In the genomic region with DNA sequence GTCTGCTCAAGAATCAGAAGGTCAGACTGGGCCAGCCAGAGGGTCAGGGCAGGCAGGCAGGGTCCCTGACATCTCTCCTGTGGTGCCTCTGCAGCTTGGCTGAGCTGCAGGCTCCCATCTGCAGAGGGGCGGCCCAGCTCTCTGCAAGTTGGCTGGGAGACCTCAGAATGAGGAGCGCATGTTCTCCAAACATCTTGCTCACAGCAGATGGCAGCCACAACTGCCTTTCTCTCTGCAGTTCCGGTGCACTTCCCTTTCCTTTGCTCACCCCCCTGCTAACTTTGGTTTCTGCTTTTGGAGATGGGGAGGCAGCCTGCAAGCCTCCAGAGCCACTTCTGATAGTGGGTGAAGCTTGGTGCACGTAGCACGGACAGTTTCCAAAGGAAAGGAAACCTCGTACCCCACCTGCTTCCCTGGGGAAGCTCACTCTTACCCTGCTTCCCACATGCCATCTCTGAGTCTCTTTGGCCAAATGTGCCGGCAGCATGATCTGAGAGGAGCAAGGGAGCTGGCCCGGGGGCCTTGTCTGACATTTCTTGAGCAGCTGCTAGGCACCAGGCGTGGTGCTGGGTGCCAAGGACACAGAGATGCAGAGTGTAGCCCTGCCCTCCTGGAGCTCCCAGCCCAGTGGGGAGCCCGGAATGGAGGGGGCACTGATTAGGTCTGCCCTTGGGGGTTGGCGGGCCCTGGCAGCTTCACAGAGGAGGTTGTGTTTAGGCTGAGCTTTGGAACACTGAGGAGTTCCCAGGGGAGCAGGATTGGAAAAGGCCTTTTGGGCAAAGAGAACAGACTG, we compare ENCODE assay signal across 10 cellular contexts. TPM values are rescaled to one million over a fixed set of nuclear protein-coding genes. Genes with fewer than 3 reads are reported as not detected.
DNase-seq lines count a peak whose midpoint lies in the region; ATAC-seq and TF ChIP-seq lines count a peak whose summit lies in the region.
"Had no signal": no experiment of that assay in that cellular context is flagged by ENCODE, and none has a peak within 500 bp of the region (broad histone marks: within the 10 kb centered on the region; RNA-seq: fewer than 3 reads in every experiment).

No MANE protein-coding gene starts in this region.

- H4K20me1 ChIP-seq in Loucy (ENCODE audit: insufficient read depth, low read length, poor library complexity, severe bottlenecking), result no peaks in the 10 kb centered on the region

- DNase-seq in CD4-positive, CD25-positive, alpha-beta regulatory T cell, result peak in 1 of 3 donors; percentile 41
- DNase-seq in WTC11 (ENCODE audit: low spot score) (no peak), NCI-H1092 (lab: John Stamatoyannopoulos, UW) (no peak), SHP77 (lab: John Stamatoyannopoulos, UW) (no peak)
- DNase-seq: stimulated activated CD4-positive, alpha-beta T cell treated with anti-CD3 and anti-CD28 coated beads, Interleukin-2, amount 100 ng/mL, for 24 hours had no signal

- ATAC-seq in CD4-positive, CD25-positive, alpha-beta regulatory T cell (ENCODE audit: low read depth in 2 of 2), result no peak
- no peak for ATAC-seq in WTC11
- no peak for ATAC-seq in GM19467 (IDR thresholded peaks at IDR 0.05; ENCODE audit: unreplicated experiment)
- ATAC-seq in HG03521 (IDR thresholded peaks at IDR 0.05; ENCODE audit: unreplicated experiment), result no peak
- ATAC-seq: mucosa of descending colon had no signal

- H3K9me2 ChIP-seq in Loucy (replicated peaks; ENCODE audit: low read depth, low read length), result no peaks in the 10 kb centered on the region

- peak overlapping the region; percentile 67 for H3K9ac ChIP-seq in Loucy (ENCODE audit: low read depth, low read length, poor library complexity, severe bottlenecking)

- TF ChIP-seq CTCF in Loucy (conservative IDR thresholded peaks at IDR 0.05; ENCODE audit: low read length) (no peak), WTC11 (IDR thresholded peaks at IDR 0.05) (no peak)

- peaks cover 0 to 24% (median 8%) of the 10 kb centered on the region in 4 donors for H3K4me1 Mint-ChIP-seq in CD4-positive, CD25-positive, alpha-beta regulatory T cell
- peaks cover 45% of the 10 kb centered on the region for H3K4me1 Mint-ChIP-seq in WTC11

- no peaks in the 10 kb centered on the region for H3K9me3 ChIP-seq in CD4-positive, CD25-positive, alpha-beta regulatory T cell (ENCODE audit: control insufficient read depth in 2 of 2, low read length in 2 of 2)
- H3K9me3 ChIP-seq in Loucy (ENCODE audit: insufficient read depth, low read depth, low read length), result no peaks in the 10 kb centered on the region
- no peaks in the 10 kb centered on the region for H3K9me3 ChIP-seq in muscle layer of duodenum (ENCODE audit: control insufficient read depth in 1 of 2, low read length in 2 of 2)
- H3K9me3 ChIP-seq: mucosa of descending colon had no signal

- H3F3A ChIP-seq in Loucy (ENCODE audit: low read depth), result no peaks in the 10 kb centered on the region

- no peaks in the 10 kb centered on the region for H3K79me2 ChIP-seq in Loucy (ENCODE audit: insufficient read depth, low read length)

- H3K27me3 Mint-ChIP-seq in CD4-positive, CD25-positive, alpha-beta regulatory T cell, result peaks cover 4% of the 10 kb centered on the region
- H3K27me3 Mint-ChIP-seq in WTC11 (ENCODE audit: low read depth), result no peaks in the 10 kb centered on the region; the same call in 1 of the 2 replicates

- no peaks in the 10 kb centered on the region for H3K9me3 Mint-ChIP-seq in CD4-positive, CD25-positive, alpha-beta regulatory T cell
- H3K9me3 Mint-ChIP-seq in WTC11, result no peaks in the 10 kb centered on the region

- peaks cover 16% of the 10 kb centered on the region for H3K4me1 ChIP-seq in CD4-positive, CD25-positive, alpha-beta regulatory T cell (ENCODE audit: control insufficient read depth, insufficient read depth, low read length, poor library complexity, severe bottlenecking)
- H3K4me1 ChIP-seq in Loucy (ENCODE audit: insufficient read depth, low read length, poor library complexity, severe bottlenecking) (peaks cover 26% of the 10 kb centered on the region), muscle layer of duodenum (ENCODE audit: control insufficient read depth in 1 of 2, insufficient read depth in 2 of 2, low read length in 2 of 2) (peaks cover 36 to 65% of the 10 kb centered on the region in 2 donors)

- H3K4me3 ChIP-seq in CD4-positive, CD25-positive, alpha-beta regulatory T cell (ENCODE audit: low read depth, low read length), result no peak overlapping the region
- no peak overlapping the region for H3K4me3 ChIP-seq in Loucy (ENCODE audit: low read length, poor library complexity, severe bottlenecking)
- H3K4me3 ChIP-seq in muscle layer of duodenum (ENCODE audit: low read depth in 1 of 2, low read length in 2 of 2), result no peak overlapping the region
- H3K4me3 ChIP-seq: mucosa of descending colon had no signal

- no peak overlapping the region for H2AFZ ChIP-seq in Loucy (ENCODE audit: low read length)

- no peak overlapping the region for H3K27ac ChIP-seq in CD4-positive, CD25-positive, alpha-beta regulatory T cell (ENCODE audit: insufficient read depth, low read length, poor library complexity, severe bottlenecking)
- H3K27ac ChIP-seq in muscle layer of duodenum (ENCODE audit: low read length), result peak overlapping the region; percentile 21

- H3K27ac Mint-ChIP-seq in CD4-positive, CD25-positive, alpha-beta regulatory T cell, result peak overlapping the region in 2 of 3 donors; percentile 52 to 67
- H3K27ac Mint-ChIP-seq in WTC11, result 0 out of 2 replicates have a peak overlapping the region, but pooled peaks have one; percentile 23

- CTCF ChIA-PET in WTC11 (lab: Charles Lee), result interaction anchor here (1.0 to 2.2 kb wide), 11 partner anchors 8 to 99 kb away, joined by 3 to 13 read pairs (median 3); no protein-coding TSS in a partner anchor

- H3K27me3 ChIP-seq in CD4-positive, CD25-positive, alpha-beta regulatory T cell (ENCODE audit: control insufficient read depth, insufficient read depth, low read length), result no peaks in the 10 kb centered on the region
- H3K27me3 ChIP-seq in Loucy (ENCODE audit: insufficient read depth, low read length, poor library complexity, severe bottlenecking) (no peaks in the 10 kb centered on the region), muscle layer of duodenum (ENCODE audit: low read depth, low read length) (no peaks in the 10 kb centered on the region)

- no peaks in the 10 kb centered on the region for H3K36me3 ChIP-seq in CD4-positive, CD25-positive, alpha-beta regulatory T cell (ENCODE audit: control insufficient read depth, insufficient read depth, low read length)
- H3K36me3 ChIP-seq in Loucy (ENCODE audit: insufficient read depth, low read length), result no peaks in the 10 kb centered on the region
- H3K36me3 ChIP-seq in muscle layer of duodenum (ENCODE audit: control insufficient read depth in 1 of 2, insufficient read depth in 2 of 2, low read length in 2 of 2), result no peaks in the 10 kb centered on the region

- POLR2A ChIA-PET in WTC11 (lab: Charles Lee), result no interaction called here

- H3K4me3 Mint-ChIP-seq in CD4-positive, CD25-positive, alpha-beta regulatory T cell, result no peak overlapping the region
- H3K4me3 Mint-ChIP-seq in WTC11, result no peak overlapping the region

- H3K36me3 Mint-ChIP-seq in CD4-positive, CD25-positive, alpha-beta regulatory T cell, result no peaks in the 10 kb centered on the region
- no peaks in the 10 kb centered on the region for H3K36me3 Mint-ChIP-seq in WTC11

- H3K4me2 ChIP-seq in Loucy (ENCODE audit: low read depth, low read length, poor library complexity, severe bottlenecking), result peak overlapping the region; percentile 32

TF ChIP-seq in WTC11, 78 proteins besides CTCF, POLR2A, EP300 and RAD21 (continues in another document):
- TF ChIP-seq SP1 (CRISPR knock-in tag; conservative IDR thresholded peaks at IDR 0.05) (no peak), CBFB (CRISPR knock-in tag; IDR thresholded peaks at IDR 0.05; ENCODE audit: low read depth) (no peak), GRHL2 (CRISPR knock-in tag; IDR thresholded peaks at IDR 0.05; ENCODE audit: insufficient replicate concordance, severe bottlenecking) (no peak), FOXK1 (CRISPR knock-in tag; IDR thresholded peaks at IDR 0.05) (no peak), TEAD4 (CRISPR knock-in tag; IDR thresholded peaks at IDR 0.05) (no peak), NR1H2 (CRISPR knock-in tag; IDR thresholded peaks at IDR 0.05) (no peak), JAZF1 (CRISPR knock-in tag; IDR thresholded peaks at IDR 0.05) (no peak), ZNF138 (CRISPR knock-in tag; conservative IDR thresholded peaks at IDR 0.05) (no peak)
- TF ChIP-seq, protein P1, sequence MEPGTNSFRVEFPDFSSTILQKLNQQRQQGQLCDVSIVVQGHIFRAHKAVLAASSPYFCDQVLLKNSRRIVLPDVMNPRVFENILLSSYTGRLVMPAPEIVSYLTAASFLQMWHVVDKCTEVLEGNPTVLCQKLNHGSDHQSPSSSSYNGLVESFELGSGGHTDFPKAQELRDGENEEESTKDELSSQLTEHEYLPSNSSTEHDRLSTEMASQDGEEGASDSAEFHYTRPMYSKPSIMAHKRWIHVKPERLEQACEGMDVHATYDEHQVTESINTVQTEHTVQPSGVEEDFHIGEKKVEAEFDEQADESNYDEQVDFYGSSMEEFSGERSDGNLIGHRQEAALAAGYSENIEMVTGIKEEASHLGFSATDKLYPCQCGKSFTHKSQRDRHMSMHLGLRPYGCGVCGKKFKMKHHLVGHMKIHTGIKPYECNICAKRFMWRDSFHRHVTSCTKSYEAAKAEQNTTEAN (CRISPR knock-in tag; IDR thresholded peaks at IDR 0.05), result no peak
- TF ChIP-seq, protein P2, sequence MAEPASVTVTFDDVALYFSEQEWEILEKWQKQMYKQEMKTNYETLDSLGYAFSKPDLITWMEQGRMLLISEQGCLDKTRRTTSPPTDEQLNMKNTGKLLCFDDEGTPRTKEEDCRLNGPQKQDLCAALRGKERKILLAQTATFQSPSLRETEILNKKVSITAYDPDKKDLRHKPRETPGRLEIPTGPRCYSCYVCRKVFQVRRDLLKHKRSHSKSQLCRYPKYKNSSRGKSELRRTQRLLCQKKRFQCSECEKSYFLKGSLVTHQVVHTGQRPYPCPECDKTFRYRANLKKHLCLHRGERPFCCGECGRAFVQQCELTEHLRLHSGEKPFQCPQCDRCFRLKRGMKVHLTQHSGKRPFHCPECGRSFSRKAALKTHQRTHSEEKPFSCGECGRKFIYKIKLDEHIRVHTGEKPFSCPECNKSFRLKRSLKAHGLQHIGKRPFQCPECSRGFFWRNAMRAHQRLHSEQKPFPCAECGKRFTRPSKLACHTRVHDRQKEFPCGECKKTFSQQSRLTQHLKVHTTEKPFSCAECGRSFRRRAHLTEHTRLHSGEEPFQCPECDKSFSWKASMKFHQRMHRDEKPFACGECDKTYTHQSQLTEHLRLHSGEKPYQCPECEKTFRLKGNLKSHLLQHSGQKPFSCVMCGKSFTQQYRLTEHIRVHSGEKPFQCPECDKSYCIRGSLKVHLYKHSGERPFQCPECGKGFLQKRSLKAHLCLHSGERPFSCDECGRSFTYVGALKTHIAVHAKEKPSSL (CRISPR knock-in tag; conservative IDR thresholded peaks at IDR 0.05), result no peak

RNA-seq across cellular contexts. Expression of a gene that starts 18.2 kb away (rescaled TPM):
- 0.94 TPM for total RNA-seq in CD4-positive, CD25-positive, alpha-beta regulatory T cell
- polyA plus RNA-seq in CD4-positive, CD25-positive, alpha-beta regulatory T cell, result under 1 TPM in 2 of 4 donors, not detected in 2; 0.08 to 0.10 TPM
- total RNA-seq in WTC11 (2021), result 3.1 to 3.4 TPM (median 3.4 TPM) in 3 replicates

RNA-seq across cellular contexts. Expression of a gene that starts 54.1 kb away (rescaled TPM):
- 0.30 TPM for total RNA-seq in CD4-positive, CD25-positive, alpha-beta regulatory T cell
- polyA plus RNA-seq in CD4-positive, CD25-positive, alpha-beta regulatory T cell, result under 1 TPM in 2 of 4 donors, not detected in 2; 0.20 to 0.74 TPM
- 4.9 to 5.9 TPM (median 5.2 TPM) in 3 replicates for total RNA-seq in WTC11 (2021)
